13 cellular contexts compared by ENCODE assay signal in the genomic region with DNA sequence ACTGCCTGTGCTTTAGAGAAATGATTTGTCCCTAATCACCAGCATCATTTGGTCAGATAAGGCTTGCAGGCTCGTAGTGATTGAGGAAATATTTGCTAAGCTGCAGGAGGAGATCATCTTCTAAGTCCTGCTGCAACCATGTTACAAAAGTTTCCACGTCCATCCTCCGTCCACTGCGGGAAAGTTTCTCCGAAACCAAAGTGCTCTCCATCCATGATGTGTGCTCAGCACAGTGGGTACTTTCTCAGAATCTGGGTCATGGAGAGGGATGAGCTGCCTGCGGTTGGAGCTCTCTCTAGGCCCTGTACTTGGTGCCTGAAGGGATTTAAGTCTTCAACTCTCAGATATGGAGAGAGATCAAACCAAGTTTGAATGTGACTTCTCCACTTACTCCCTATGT. TPM values are rescaled to one million over a fixed set of nuclear protein-coding genes. Genes with fewer than 3 reads are reported as not detected.
DNase-seq lines count a peak whose midpoint lies in the region; ATAC-seq, FAIRE-seq and TF ChIP-seq lines count a peak whose summit lies in the region.
"Had no signal": no experiment of that assay in that cellular context is flagged by ENCODE, and none has a peak within 500 bp of the region (broad histone marks: within the 10 kb centered on the region; RNA-seq: fewer than 3 reads in every experiment).

No MANE protein-coding gene starts in this region.

- H3K4me3 Mint-ChIP-seq in activated naive CD4-positive, alpha-beta T cell treated with anti-CD3 and anti-CD28 coated beads, Interleukin-2, amount 10 ng/mL, durations not matched to agents 7 days and 5 days: no peak overlapping the region
- no peak overlapping the region for H3K4me3 Mint-ChIP-seq in astrocyte (ENCODE audit: unreplicated experiment)
- H3K4me3 Mint-ChIP-seq in mesothelial cell of epicardium: no peak overlapping the region
- H3K4me3 Mint-ChIP-seq: activated B cell treated with CpG ODN at 0.5 μM for 24 hours had no signal

- H3K27ac ChIP-seq in astrocyte (ENCODE audit: low read depth, low read length) (no peak overlapping the region), thyroid gland (peak overlapping the region; percentile 91 to 98 (median 97))

- no peak overlapping the region for H3K4me3 ChIP-seq in astrocyte (ENCODE audit: insufficient read depth, low read depth, low read length)
- H3K4me3 ChIP-seq in thyroid gland (replicated peaks in 1 of 3): no peak overlapping the region

- H2AFZ ChIP-seq in astrocyte (ENCODE audit: low read depth, low read length): peak overlapping the region; percentile 76

- no peak for ATAC-seq in GM18873 (IDR thresholded peaks at IDR 0.05; ENCODE audit: low FRiP score, unreplicated experiment)

- H3K27me3 ChIP-seq in astrocyte (ENCODE audit: insufficient read depth, low read length): no peaks in the 10 kb centered on the region
- no peaks in the 10 kb centered on the region for H3K27me3 ChIP-seq in thyroid gland
- H3K27me3 ChIP-seq: BE2C had no signal

- no peaks in the 10 kb centered on the region for H4K20me1 ChIP-seq in astrocyte (ENCODE audit: insufficient read depth, low read length)

- peak overlapping the region; percentile 84 for H3K9ac ChIP-seq in astrocyte (ENCODE audit: low read length)

- H3K4me2 ChIP-seq in astrocyte (ENCODE audit: low read length): no peak overlapping the region

- H3K27me3 Mint-ChIP-seq in activated naive CD4-positive, alpha-beta T cell treated with anti-CD3 and anti-CD28 coated beads, Interleukin-2, amount 10 ng/mL, durations not matched to agents 7 days and 5 days: no peaks in the 10 kb centered on the region
- no peaks in the 10 kb centered on the region for H3K27me3 Mint-ChIP-seq in astrocyte (ENCODE audit: low read depth, unreplicated experiment)
- H3K27me3 Mint-ChIP-seq in mesothelial cell of epicardium (ENCODE audit: low read depth): no peaks in the 10 kb centered on the region

- H3K36me3 ChIP-seq in astrocyte (ENCODE audit: insufficient read depth, low read length) (no peaks in the 10 kb centered on the region), thyroid gland (no peaks in the 10 kb centered on the region)
- H3K36me3 ChIP-seq: BE2C had no signal

- no peak for DNase-seq in activated naive CD4-positive, alpha-beta T cell treated with anti-CD3 and anti-CD28 coated beads, Interleukin-2, amount 10 ng/mL, durations not matched to agents 7 days and 5 days
- no peak for DNase-seq in activated naive CD4-positive, alpha-beta T cell (lab: John Stamatoyannopoulos, UW)
- DNase-seq in astrocyte (ENCODE audit: low read depth) (no peak), mesothelial cell of epicardium (ENCODE audit: low spot score in 2 of 2, unreplicated experiment in 2 of 2) (no peak), thyroid gland (no peak), RKO (ENCODE audit: low spot score) (no peak), HTR-8/SVneo (ENCODE audit: insufficient read length, low spot score) (no peak)
- DNase-seq: activated B cell treated with CpG ODN at 0.5 μM for 24 hours; BE2C; NCI-H1930; stimulated activated CD4-positive, alpha-beta T cell treated with anti-CD3 and anti-CD28 coated beads, Interleukin-1b, Interleukin-23, amount 100 ng/mL, for 48 hours had no signal

- 88 to 92% methylated on average over 6 of the region's 6 CpGs for WGBS in thyroid gland, 2 donors

- H3K9me3 ChIP-seq in astrocyte (ENCODE audit: insufficient read depth, low read depth, low read length): no peaks in the 10 kb centered on the region
- no peaks in the 10 kb centered on the region for H3K9me3 ChIP-seq in thyroid gland
- H3K9me3 ChIP-seq: BE2C had no signal

- intact Hi-C loops in thyroid gland (cut with DNase I): no loop called here

- H3K4me1 ChIP-seq in astrocyte (ENCODE audit: insufficient read depth, low read length) (peaks cover 17% of the 10 kb centered on the region), thyroid gland (peaks cover 49 to 65% of the 10 kb centered on the region in 2 donors)

- peaks cover 49% of the 10 kb centered on the region for H3K4me1 Mint-ChIP-seq in activated naive CD4-positive, alpha-beta T cell treated with anti-CD3 and anti-CD28 coated beads, Interleukin-2, amount 10 ng/mL, durations not matched to agents 7 days and 5 days
- H3K4me1 Mint-ChIP-seq in astrocyte (ENCODE audit: low read depth, unreplicated experiment) (peaks cover 22% of the 10 kb centered on the region), mesothelial cell of epicardium (peaks cover 28% of the 10 kb centered on the region)

- peak overlapping the region; percentile 64 for H3K27ac Mint-ChIP-seq in activated naive CD4-positive, alpha-beta T cell treated with anti-CD3 and anti-CD28 coated beads, Interleukin-2, amount 10 ng/mL, durations not matched to agents 7 days and 5 days
- H3K27ac Mint-ChIP-seq in astrocyte (ENCODE audit: unreplicated experiment) (peak overlapping the region; percentile 94), mesothelial cell of epicardium (peak overlapping the region; percentile 74)
- H3K27ac Mint-ChIP-seq: activated B cell treated with CpG ODN at 0.5 μM for 24 hours had no signal

- no peak for TF ChIP-seq CTCF in astrocyte (IDR thresholded peaks at IDR 0.05; ENCODE audit: insufficient read depth, low read depth, low read length)
- no peak for TF ChIP-seq CTCF in mesothelial cell of epicardium (IDR thresholded peaks at IDR 0.05; ENCODE audit: unreplicated experiment)
- no peak for TF ChIP-seq CTCF in thyroid gland (IDR thresholded peaks at IDR 0.05)

- H3K79me2 ChIP-seq in astrocyte (ENCODE audit: insufficient read depth, low read length): no peaks in the 10 kb centered on the region

- no peak for TF ChIP-seq POLR2A in thyroid gland (IDR thresholded peaks at IDR 0.05)

- FAIRE-seq in astrocyte (lab: Jason Lieb, UNC) (no peak), HTR-8/SVneo (lab: Jason Lieb, UNC) (no peak)

- no peaks in the 10 kb centered on the region for H3K36me3 Mint-ChIP-seq in activated naive CD4-positive, alpha-beta T cell treated with anti-CD3 and anti-CD28 coated beads, Interleukin-2, amount 10 ng/mL, durations not matched to agents 7 days and 5 days
- H3K36me3 Mint-ChIP-seq in astrocyte (ENCODE audit: low read depth, unreplicated experiment) (no peaks in the 10 kb centered on the region), mesothelial cell of epicardium (no peaks in the 10 kb centered on the region)

- no peaks in the 10 kb centered on the region for H3K9me3 Mint-ChIP-seq in activated naive CD4-positive, alpha-beta T cell treated with anti-CD3 and anti-CD28 coated beads, Interleukin-2, amount 10 ng/mL, durations not matched to agents 7 days and 5 days
- H3K9me3 Mint-ChIP-seq in astrocyte (ENCODE audit: unreplicated experiment): peaks cover 3% of the 10 kb centered on the region
- no peaks in the 10 kb centered on the region for H3K9me3 Mint-ChIP-seq in mesothelial cell of epicardium
- H3K9me3 Mint-ChIP-seq: activated B cell treated with CpG ODN at 0.5 μM for 24 hours had no signal

- CTCF ChIA-PET in activated naive CD4-positive, alpha-beta T cell treated with anti-CD3 and anti-CD28 coated beads, Interleukin-2, amount 10 ng/mL, durations not matched to agents 7 days and 5 days (lab: Charles Lee): interaction anchor here (0.7 to 1.7 kb wide), 5 partner anchors 9 to 234 kb away, joined by 3 to 5 read pairs (median 3); no protein-coding TSS in a partner anchor

RNA-seq across cellular contexts. Expression of a gene that starts 39.3 kb away (rescaled TPM):
- total RNA-seq in astrocyte: 0.43 TPM in 1 of 2 replicates, not detected in the other
- 0.40 TPM in 1 of 3 replicates, not detected in the others for total RNA-seq in mesothelial cell of epicardium
- total RNA-seq in thyroid gland: 1 to 10 TPM; 2.2 to 6.2 (median 3.7) TPM
- total RNA-seq: activated B cell treated with CpG ODN at 0.5 μM for 24 hours, HT1080 had no signal
